31 cellular contexts compared by ENCODE assay signal in genomic region chr10:68506406-68506805, GRCh38.
"Had no signal": no experiment of that assay in that cellular context is flagged by ENCODE, and none has a peak within 500 bp of the region (broad histone marks: within the 10 kb centered on the region; RNA-seq: fewer than 3 reads in every experiment).

No MANE protein-coding gene starts in this region.

- H3K27me3 ChIP-seq: cardiac muscle cell, MG63 had no signal

- H3K9me3 ChIP-seq: MG63 had no signal

- DNase-seq: activated B cell treated with CpG ODN at 0.5 μM for 24 hours; activated CD4-positive, alpha-beta memory T cell treated with anti-CD3 and anti-CD28 coated beads, Interleukin-2, amount 10 ng/mL, durations not matched to agents 7 days and 5 days; activated CD4-positive, alpha-beta T cell treated with anti-CD3 and anti-CD28 coated beads for 1 hour; activated CD4-positive, alpha-beta T cell treated with anti-CD3 and anti-CD28 coated beads for 48 hours; activated CD8-positive, alpha-beta memory T cell treated with anti-CD3 and anti-CD28 coated beads, Interleukin-2, amount 10 ng/mL, durations not matched to agents 7 days and 5 days; activated CD8-positive, alpha-beta memory T cell treated with anti-CD3 and anti-CD28 coated beads, Interleukin-2, amount 50 U/mL, for 48 hours; activated effector memory CD4-positive, alpha-beta T cell treated with Interleukin-2 at 50 U/mL for 16 hours; activated naive CD4-positive, alpha-beta T cell treated with anti-CD3 and anti-CD28 coated beads, Interleukin-2, amount 10 ng/mL, durations not matched to agents 7 days and 5 days; activated naive CD8-positive, alpha-beta T cell treated with anti-CD3 and anti-CD28 coated beads, Interleukin-2, amount 50 U/mL, for 24 hours; amniotic stem cell; aorta; KBM-7; MG63; NCI-H1048; NCI-H1105 treated with DMSO at 0.1 percent for 48 hours; NCI-H1436; NCI-H1694 treated with DMSO at 0.1 percent for 48 hours; NCI-H2029; NCI-H2107; NCI-H2171; NCI-H510A; NCI-H69; PC-3; SIG-M5; SW 1271; T-helper 1 cell; T-helper 2 cell; T1000 had no signal

- H3K4me3 ChIP-seq: cardiac muscle cell, MG63 had no signal

- H3K27ac ChIP-seq: cardiac muscle cell, RWPE1, VCaP had no signal

- H3K36me3 ChIP-seq: cardiac muscle cell, MG63 had no signal
